ENCODE assay signal across 8 cellular contexts in the genomic region with DNA sequence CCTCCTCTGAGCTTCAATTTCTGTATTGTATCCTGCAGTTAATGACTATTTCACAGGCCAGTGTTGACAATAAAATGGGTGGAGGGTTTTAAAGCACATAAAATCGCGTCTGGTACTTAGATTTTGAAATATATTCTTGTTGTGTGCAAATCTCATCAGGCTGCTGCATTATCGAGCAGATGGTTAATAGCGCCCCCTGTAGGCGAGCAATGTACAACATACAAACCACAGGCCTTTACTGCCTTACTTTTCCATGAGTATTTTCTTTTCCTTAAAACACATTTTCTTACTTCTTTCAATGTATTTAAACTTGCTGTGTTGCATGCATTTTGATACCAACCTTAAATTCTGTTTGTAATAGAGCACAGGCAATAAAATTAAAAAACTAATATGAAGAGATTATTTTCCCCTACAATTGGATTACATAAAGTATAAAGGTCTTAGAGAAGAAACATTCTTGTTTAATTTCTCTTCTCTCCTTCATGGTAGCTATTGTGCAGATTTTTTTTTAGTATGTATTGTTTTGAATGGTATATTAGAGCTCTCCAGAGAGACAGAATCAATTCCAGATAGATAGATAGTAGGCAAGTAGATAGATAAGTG.
DNase-seq lines count a peak whose midpoint lies in the region; ATAC-seq and TF ChIP-seq lines count a peak whose summit lies in the region.

No MANE protein-coding gene starts in this region.

- WGBS in stomach, 5 donors: 4 to 12% (median 7%) methylated on average over 5 of the region's 5 CpGs
- 4 to 10% methylated on average over 5 of the region's 5 CpGs for WGBS in sigmoid colon, 2 donors

- no peak overlapping the region for H3K4me3 ChIP-seq in Loucy (ENCODE audit: low read length, poor library complexity, severe bottlenecking)
- H3K4me3 ChIP-seq in WERI-Rb-1 (ENCODE audit: low read depth, low read length): no peak overlapping the region
- no peak overlapping the region for H3K4me3 ChIP-seq in stomach
- H3K4me3 ChIP-seq in sigmoid colon: no peak overlapping the region

- H3K9ac ChIP-seq in Loucy (ENCODE audit: low read depth, low read length, poor library complexity, severe bottlenecking): no peak overlapping the region

- ATAC-seq in GM19324 (IDR thresholded peaks at IDR 0.05; ENCODE audit: low FRiP score, unreplicated experiment): peak; percentile 77

- TF ChIP-seq CTCF in Loucy (conservative IDR thresholded peaks at IDR 0.05; ENCODE audit: low read length): peak; percentile 85
- TF ChIP-seq CTCF in WERI-Rb-1 (IDR thresholded peaks at IDR 0.05; ENCODE audit: low read depth, low read length): peak; percentile 69
- TF ChIP-seq CTCF in stomach (IDR thresholded peaks at IDR 0.05): peak in 4 of 7 experiments; percentile 26 to 52 (median 42)
- peak in 1 of 4 experiments; percentile 32 for TF ChIP-seq CTCF in sigmoid colon (IDR thresholded peaks at IDR 0.05)

- no peaks in the 10 kb centered on the region for H4K20me1 ChIP-seq in Loucy (ENCODE audit: insufficient read depth, low read length, poor library complexity, severe bottlenecking)

- H3K79me2 ChIP-seq in Loucy (ENCODE audit: insufficient read depth, low read length): no peaks in the 10 kb centered on the region

- TF ChIP-seq EP300 in stomach (IDR thresholded peaks at IDR 0.05): no peak
- TF ChIP-seq EP300 in sigmoid colon (IDR thresholded peaks at IDR 0.05): no peak

- no peaks in the 10 kb centered on the region for H3K4me1 ChIP-seq in Loucy (ENCODE audit: insufficient read depth, low read length, poor library complexity, severe bottlenecking)
- H3K4me1 ChIP-seq in stomach: no peaks in the 10 kb centered on the region
- H3K4me1 ChIP-seq in sigmoid colon: no peaks in the 10 kb centered on the region

- H3K27ac ChIP-seq in WERI-Rb-1: no peak overlapping the region
- H3K27ac ChIP-seq in stomach: no peak overlapping the region
- no peak overlapping the region for H3K27ac ChIP-seq in sigmoid colon

- H3K27me3 ChIP-seq in Loucy (ENCODE audit: insufficient read depth, low read length, poor library complexity, severe bottlenecking): no peaks in the 10 kb centered on the region
- no peaks in the 10 kb centered on the region for H3K27me3 ChIP-seq in WERI-Rb-1 (ENCODE audit: insufficient read depth, low read depth, severe bottlenecking)
- no peaks in the 10 kb centered on the region for H3K27me3 ChIP-seq in stomach
- no peaks in the 10 kb centered on the region for H3K27me3 ChIP-seq in sigmoid colon

- no peak for TF ChIP-seq POLR2A in stomach (IDR thresholded peaks at IDR 0.05)
- TF ChIP-seq POLR2A in sigmoid colon (IDR thresholded peaks at IDR 0.05): no peak

- DNase-seq in D341Med (ENCODE audit: low spot score) (peak; percentile 64), WERI-Rb-1 (peak; percentile 60), hepatic stellate cell (ENCODE audit: low spot score) (peak; percentile 12), stomach (peak; percentile 63), sigmoid colon (no peak), NCI-H1105 (lab: John Stamatoyannopoulos, UW) (no peak)

- H3K9me3 ChIP-seq in Loucy (ENCODE audit: insufficient read depth, low read depth, low read length): no peaks in the 10 kb centered on the region
- no peaks in the 10 kb centered on the region for H3K9me3 ChIP-seq in WERI-Rb-1 (ENCODE audit: severe bottlenecking)
- H3K9me3 ChIP-seq in stomach: no peaks in the 10 kb centered on the region
- H3K9me3 ChIP-seq in sigmoid colon: no peaks in the 10 kb centered on the region

- intact Hi-C loops in stomach (cut with DNase I; ENCODE audit: low total_unique reads): no loop called here
- intact Hi-C loops in sigmoid colon (cut with DNase I): no loop called here

- H3K4me2 ChIP-seq in Loucy (ENCODE audit: low read depth, low read length, poor library complexity, severe bottlenecking): no peak overlapping the region

- H2AFZ ChIP-seq in Loucy (ENCODE audit: low read length): no peak overlapping the region

- H3K9me2 ChIP-seq in Loucy (replicated peaks; ENCODE audit: low read depth, low read length): no peaks in the 10 kb centered on the region

- H3K36me3 ChIP-seq in Loucy (ENCODE audit: insufficient read depth, low read length) (no peaks in the 10 kb centered on the region), WERI-Rb-1 (no peaks in the 10 kb centered on the region), stomach (no peaks in the 10 kb centered on the region), sigmoid colon (no peaks in the 10 kb centered on the region)

- H3F3A ChIP-seq in Loucy (ENCODE audit: low read depth): no peaks in the 10 kb centered on the region

Comparison
In these comparisons a context has a peak if more than half of its experiments do, and no peak if none do; other contexts are left out.
1. DNase-seq: peak in D341Med (single experiment), WERI-Rb-1 (single experiment), hepatic stellate cell (single experiment) and stomach (single experiment); none in sigmoid colon (single experiment) and NCI-H1105 (single experiment).